In genomic region chr15:72737723-72738122, GRCh38 we compare ENCODE assay signal across 2 cellular contexts.
TF ChIP-seq lines count a peak whose summit lies in the region.

No MANE protein-coding gene starts in this region.

TF ChIP-seq in IMR-90, 13 proteins besides CTCF, POLR2A, EP300 and RAD21:
- TF ChIP-seq MXI1 (IDR thresholded peaks at IDR 0.05; ENCODE audit: borderline replicate concordance, low read depth, low read length) (no peak), SMC3 (IDR thresholded peaks at IDR 0.05; ENCODE audit: low read depth, low read length) (no peak), USF2 (IDR thresholded peaks at IDR 0.05; ENCODE audit: low read depth, low read length) (no peak), MAFK (IDR thresholded peaks at IDR 0.05; ENCODE audit: low read depth, low read length) (peak; percentile 75), CHD1 (IDR thresholded peaks at IDR 0.05; ENCODE audit: low read depth, low read length) (no peak), ELK1 (IDR thresholded peaks at IDR 0.05; ENCODE audit: borderline replicate concordance, low read depth, low read length) (no peak), RCOR1 (IDR thresholded peaks at IDR 0.05; ENCODE audit: insufficient replicate concordance, low read length) (no peak)

TF ChIP-seq in K562, 482 proteins besides CTCF, POLR2A, EP300 and RAD21:
- TF ChIP-seq, protein P1, sequence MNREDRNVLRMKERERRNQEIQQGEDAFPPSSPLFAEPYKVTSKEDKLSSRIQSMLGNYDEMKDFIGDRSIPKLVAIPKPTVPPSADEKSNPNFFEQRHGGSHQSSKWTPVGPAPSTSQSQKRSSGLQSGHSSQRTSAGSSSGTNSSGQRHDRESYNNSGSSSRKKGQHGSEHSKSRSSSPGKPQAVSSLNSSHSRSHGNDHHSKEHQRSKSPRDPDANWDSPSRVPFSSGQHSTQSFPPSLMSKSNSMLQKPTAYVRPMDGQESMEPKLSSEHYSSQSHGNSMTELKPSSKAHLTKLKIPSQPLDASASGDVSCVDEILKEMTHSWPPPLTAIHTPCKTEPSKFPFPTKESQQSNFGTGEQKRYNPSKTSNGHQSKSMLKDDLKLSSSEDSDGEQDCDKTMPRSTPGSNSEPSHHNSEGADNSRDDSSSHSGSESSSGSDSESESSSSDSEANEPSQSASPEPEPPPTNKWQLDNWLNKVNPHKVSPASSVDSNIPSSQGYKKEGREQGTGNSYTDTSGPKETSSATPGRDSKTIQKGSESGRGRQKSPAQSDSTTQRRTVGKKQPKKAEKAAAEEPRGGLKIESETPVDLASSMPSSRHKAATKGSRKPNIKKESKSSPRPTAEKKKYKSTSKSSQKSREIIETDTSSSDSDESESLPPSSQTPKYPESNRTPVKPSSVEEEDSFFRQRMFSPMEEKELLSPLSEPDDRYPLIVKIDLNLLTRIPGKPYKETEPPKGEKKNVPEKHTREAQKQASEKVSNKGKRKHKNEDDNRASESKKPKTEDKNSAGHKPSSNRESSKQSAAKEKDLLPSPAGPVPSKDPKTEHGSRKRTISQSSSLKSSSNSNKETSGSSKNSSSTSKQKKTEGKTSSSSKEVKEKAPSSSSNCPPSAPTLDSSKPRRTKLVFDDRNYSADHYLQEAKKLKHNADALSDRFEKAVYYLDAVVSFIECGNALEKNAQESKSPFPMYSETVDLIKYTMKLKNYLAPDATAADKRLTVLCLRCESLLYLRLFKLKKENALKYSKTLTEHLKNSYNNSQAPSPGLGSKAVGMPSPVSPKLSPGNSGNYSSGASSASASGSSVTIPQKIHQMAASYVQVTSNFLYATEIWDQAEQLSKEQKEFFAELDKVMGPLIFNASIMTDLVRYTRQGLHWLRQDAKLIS (CRISPR knock-in tag; IDR thresholded peaks at IDR 0.05), result no peak
- no peak for TF ChIP-seq MECOM (CRISPR knock-in tag; IDR thresholded peaks at IDR 0.05)
- no peak for TF ChIP-seq XRCC5 (IDR thresholded peaks at IDR 0.05; ENCODE audit: low read depth, low read length)
- no peak for TF ChIP-seq ZNF311 (CRISPR knock-in tag; IDR thresholded peaks at IDR 0.05)
- TF ChIP-seq ETV6 (IDR thresholded peaks at IDR 0.05; ENCODE audit: borderline replicate concordance in 1 of 2, low read depth in 2 of 2, low read length in 1 of 2), result no peak
- TF ChIP-seq ETV6 (CRISPR knock-in tag; IDR thresholded peaks at IDR 0.05; ENCODE audit: borderline replicate concordance), result no peak
- TF ChIP-seq ZNF134 (CRISPR knock-in tag; conservative IDR thresholded peaks at IDR 0.05), result no peak
- TF ChIP-seq PML (IDR thresholded peaks at IDR 0.05; ENCODE audit: low read length), result no peak
- TF ChIP-seq LARP7 (IDR thresholded peaks at IDR 0.05), result no peak
- TF ChIP-seq ZNF174 (CRISPR knock-in tag; IDR thresholded peaks at IDR 0.05), result no peak
- TF ChIP-seq POLR2AphosphoS5 (IDR thresholded peaks at IDR 0.05; ENCODE audit: control insufficient read depth, insufficient read depth, low read depth, low read length), result no peak
- TF ChIP-seq MAFF (IDR thresholded peaks at IDR 0.05; ENCODE audit: low read length), result peak; percentile 37
- no peak for TF ChIP-seq TCF3 (CRISPR knock-in tag; IDR thresholded peaks at IDR 0.05)
- TF ChIP-seq HMG20B (CRISPR knock-in tag; IDR thresholded peaks at IDR 0.05), result no peak
- TF ChIP-seq MEF2D (tag; conservative IDR thresholded peaks at IDR 0.05; ENCODE audit: low read depth), result no peak
- TF ChIP-seq ZNF316 (IDR thresholded peaks at IDR 0.05), result peak; percentile 70
- TF ChIP-seq ZNF586 (CRISPR knock-in tag; conservative IDR thresholded peaks at IDR 0.05), result no peak
- TF ChIP-seq, protein P2, sequence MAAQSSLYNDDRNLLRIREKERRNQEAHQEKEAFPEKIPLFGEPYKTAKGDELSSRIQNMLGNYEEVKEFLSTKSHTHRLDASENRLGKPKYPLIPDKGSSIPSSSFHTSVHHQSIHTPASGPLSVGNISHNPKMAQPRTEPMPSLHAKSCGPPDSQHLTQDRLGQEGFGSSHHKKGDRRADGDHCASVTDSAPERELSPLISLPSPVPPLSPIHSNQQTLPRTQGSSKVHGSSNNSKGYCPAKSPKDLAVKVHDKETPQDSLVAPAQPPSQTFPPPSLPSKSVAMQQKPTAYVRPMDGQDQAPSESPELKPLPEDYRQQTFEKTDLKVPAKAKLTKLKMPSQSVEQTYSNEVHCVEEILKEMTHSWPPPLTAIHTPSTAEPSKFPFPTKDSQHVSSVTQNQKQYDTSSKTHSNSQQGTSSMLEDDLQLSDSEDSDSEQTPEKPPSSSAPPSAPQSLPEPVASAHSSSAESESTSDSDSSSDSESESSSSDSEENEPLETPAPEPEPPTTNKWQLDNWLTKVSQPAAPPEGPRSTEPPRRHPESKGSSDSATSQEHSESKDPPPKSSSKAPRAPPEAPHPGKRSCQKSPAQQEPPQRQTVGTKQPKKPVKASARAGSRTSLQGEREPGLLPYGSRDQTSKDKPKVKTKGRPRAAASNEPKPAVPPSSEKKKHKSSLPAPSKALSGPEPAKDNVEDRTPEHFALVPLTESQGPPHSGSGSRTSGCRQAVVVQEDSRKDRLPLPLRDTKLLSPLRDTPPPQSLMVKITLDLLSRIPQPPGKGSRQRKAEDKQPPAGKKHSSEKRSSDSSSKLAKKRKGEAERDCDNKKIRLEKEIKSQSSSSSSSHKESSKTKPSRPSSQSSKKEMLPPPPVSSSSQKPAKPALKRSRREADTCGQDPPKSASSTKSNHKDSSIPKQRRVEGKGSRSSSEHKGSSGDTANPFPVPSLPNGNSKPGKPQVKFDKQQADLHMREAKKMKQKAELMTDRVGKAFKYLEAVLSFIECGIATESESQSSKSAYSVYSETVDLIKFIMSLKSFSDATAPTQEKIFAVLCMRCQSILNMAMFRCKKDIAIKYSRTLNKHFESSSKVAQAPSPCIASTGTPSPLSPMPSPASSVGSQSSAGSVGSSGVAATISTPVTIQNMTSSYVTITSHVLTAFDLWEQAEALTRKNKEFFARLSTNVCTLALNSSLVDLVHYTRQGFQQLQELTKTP (IDR thresholded peaks at IDR 0.05; ENCODE audit: low read depth in 1 of 2, partially characterized antibody in 2 of 2), result no peak
- TF ChIP-seq POU5F1 (IDR thresholded peaks at IDR 0.05; ENCODE audit: borderline replicate concordance, low read depth, low read length, partially characterized antibody), result no peak
- TF ChIP-seq, protein P3, sequence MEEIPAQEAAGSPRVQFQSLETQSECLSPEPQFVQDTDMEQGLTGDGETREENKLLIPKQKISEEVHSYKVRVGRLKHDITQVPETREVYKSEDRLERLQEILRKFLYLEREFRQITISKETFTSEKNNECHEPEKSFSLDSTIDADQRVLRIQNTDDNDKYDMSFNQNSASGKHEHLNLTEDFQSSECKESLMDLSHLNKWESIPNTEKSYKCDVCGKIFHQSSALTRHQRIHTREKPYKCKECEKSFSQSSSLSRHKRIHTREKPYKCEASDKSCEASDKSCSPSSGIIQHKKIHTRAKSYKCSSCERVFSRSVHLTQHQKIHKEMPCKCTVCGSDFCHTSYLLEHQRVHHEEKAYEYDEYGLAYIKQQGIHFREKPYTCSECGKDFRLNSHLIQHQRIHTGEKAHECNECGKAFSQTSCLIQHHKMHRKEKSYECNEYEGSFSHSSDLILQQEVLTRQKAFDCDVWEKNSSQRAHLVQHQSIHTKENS (CRISPR knock-in tag; IDR thresholded peaks at IDR 0.05), result no peak
- peak; percentile 61 for TF ChIP-seq C11orf30 (IDR thresholded peaks at IDR 0.05; ENCODE audit: low read depth)
- no peak for TF ChIP-seq JUNB (CRISPR knock-in tag; conservative IDR thresholded peaks at IDR 0.05)
- peak; percentile 35; the same call in 1 of the 2 replicates for TF ChIP-seq MAFK (IDR thresholded peaks at IDR 0.05; ENCODE audit: low read length)
- TF ChIP-seq CREB1 (IDR thresholded peaks at IDR 0.05), result no peak
- TF ChIP-seq CREB1 (CRISPR knock-in tag; IDR thresholded peaks at IDR 0.05), result no peak
- no peak for TF ChIP-seq BHLHE40 (IDR thresholded peaks at IDR 0.05; ENCODE audit: low read length)
- no peak for TF ChIP-seq SAFB2 (IDR thresholded peaks at IDR 0.05; ENCODE audit: borderline replicate concordance, low read depth, low read length, severe bottlenecking)
- TF ChIP-seq SLC30A9 (CRISPR knock-in tag; IDR thresholded peaks at IDR 0.05), result no peak
- no peak for TF ChIP-seq RAD51 (IDR thresholded peaks at IDR 0.05; ENCODE audit: borderline replicate concordance, low read depth)
- TF ChIP-seq, protein P4, sequence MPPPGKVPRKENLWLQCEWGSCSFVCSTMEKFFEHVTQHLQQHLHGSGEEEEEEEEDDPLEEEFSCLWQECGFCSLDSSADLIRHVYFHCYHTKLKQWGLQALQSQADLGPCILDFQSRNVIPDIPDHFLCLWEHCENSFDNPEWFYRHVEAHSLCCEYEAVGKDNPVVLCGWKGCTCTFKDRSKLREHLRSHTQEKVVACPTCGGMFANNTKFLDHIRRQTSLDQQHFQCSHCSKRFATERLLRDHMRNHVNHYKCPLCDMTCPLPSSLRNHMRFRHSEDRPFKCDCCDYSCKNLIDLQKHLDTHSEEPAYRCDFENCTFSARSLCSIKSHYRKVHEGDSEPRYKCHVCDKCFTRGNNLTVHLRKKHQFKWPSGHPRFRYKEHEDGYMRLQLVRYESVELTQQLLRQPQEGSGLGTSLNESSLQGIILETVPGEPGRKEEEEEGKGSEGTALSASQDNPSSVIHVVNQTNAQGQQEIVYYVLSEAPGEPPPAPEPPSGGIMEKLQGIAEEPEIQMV (tag; conservative IDR thresholded peaks at IDR 0.05; ENCODE audit: low read depth), result no peak
- TF ChIP-seq, protein P5, sequence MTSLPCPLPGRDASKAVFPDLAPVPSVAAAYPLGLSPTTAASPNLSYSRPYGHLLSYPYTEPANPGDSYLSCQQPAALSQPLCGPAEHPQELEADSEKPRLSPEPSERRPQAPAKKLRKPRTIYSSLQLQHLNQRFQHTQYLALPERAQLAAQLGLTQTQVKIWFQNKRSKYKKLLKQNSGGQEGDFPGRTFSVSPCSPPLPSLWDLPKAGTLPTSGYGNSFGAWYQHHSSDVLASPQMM (CRISPR knock-in tag; IDR thresholded peaks at IDR 0.05), result no peak
- TF ChIP-seq FOXP1 (CRISPR knock-in tag; IDR thresholded peaks at IDR 0.05), result no peak
- TF ChIP-seq ZNF445 (CRISPR knock-in tag; IDR thresholded peaks at IDR 0.05; ENCODE audit: low read depth), result no peak
- TF ChIP-seq KDM4B (IDR thresholded peaks at IDR 0.05; ENCODE audit: borderline replicate concordance in 2 of 2, low read depth in 1 of 2), result no peak
- TF ChIP-seq ARNT (IDR thresholded peaks at IDR 0.05), result no peak
